1 cellular context compared by ENCODE assay signal in the genomic region with DNA sequence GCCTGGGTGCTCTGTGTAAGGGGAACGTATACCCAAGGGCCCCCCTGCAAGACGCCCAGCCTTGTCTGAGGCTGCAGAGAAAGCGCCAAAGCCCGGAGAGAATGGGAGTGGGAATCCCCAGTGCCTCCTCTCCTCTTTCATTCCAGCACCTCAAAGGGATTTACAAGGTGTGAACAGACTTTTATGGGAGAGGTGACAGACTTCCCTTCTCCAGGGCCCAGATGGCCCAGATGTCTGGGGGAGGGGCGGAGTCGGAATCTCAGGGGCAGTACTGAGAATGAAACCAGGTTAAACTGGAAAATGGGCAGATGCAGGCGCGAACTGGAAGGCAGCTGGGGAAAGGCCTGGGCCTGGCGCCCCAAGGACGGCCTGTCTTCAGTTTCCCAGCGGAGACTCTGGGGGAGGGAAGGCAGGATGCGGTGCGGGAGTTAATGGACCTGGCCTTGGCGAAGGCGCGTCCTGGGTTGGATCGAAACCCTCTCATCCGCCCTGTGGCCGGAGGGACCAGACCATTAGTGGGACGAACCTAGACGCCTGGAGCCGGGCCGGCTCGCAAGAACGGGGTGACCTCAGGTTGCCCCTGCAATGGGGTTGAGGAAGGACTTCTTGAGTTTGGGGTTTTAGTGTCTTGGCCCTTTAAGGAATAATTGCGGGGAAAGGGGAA.
TF ChIP-seq lines count a peak whose summit lies in the region.

No MANE protein-coding gene starts in this region.

TF ChIP-seq in Ishikawa, 13 proteins besides CTCF, POLR2A, EP300 and RAD21 (continued from another document):
- TF ChIP-seq, protein P1, sequence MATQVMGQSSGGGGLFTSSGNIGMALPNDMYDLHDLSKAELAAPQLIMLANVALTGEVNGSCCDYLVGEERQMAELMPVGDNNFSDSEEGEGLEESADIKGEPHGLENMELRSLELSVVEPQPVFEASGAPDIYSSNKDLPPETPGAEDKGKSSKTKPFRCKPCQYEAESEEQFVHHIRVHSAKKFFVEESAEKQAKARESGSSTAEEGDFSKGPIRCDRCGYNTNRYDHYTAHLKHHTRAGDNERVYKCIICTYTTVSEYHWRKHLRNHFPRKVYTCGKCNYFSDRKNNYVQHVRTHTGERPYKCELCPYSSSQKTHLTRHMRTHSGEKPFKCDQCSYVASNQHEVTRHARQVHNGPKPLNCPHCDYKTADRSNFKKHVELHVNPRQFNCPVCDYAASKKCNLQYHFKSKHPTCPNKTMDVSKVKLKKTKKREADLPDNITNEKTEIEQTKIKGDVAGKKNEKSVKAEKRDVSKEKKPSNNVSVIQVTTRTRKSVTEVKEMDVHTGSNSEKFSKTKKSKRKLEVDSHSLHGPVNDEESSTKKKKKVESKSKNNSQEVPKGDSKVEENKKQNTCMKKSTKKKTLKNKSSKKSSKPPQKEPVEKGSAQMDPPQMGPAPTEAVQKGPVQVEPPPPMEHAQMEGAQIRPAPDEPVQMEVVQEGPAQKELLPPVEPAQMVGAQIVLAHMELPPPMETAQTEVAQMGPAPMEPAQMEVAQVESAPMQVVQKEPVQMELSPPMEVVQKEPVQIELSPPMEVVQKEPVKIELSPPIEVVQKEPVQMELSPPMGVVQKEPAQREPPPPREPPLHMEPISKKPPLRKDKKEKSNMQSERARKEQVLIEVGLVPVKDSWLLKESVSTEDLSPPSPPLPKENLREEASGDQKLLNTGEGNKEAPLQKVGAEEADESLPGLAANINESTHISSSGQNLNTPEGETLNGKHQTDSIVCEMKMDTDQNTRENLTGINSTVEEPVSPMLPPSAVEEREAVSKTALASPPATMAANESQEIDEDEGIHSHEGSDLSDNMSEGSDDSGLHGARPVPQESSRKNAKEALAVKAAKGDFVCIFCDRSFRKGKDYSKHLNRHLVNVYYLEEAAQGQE (IDR thresholded peaks at IDR 0.05; ENCODE audit: low read depth) = no peak
- TF ChIP-seq, protein P2, sequence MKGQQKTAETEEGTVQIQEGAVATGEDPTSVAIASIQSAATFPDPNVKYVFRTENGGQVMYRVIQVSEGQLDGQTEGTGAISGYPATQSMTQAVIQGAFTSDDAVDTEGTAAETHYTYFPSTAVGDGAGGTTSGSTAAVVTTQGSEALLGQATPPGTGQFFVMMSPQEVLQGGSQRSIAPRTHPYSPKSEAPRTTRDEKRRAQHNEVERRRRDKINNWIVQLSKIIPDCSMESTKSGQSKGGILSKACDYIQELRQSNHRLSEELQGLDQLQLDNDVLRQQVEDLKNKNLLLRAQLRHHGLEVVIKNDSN (IDR thresholded peaks at IDR 0.05) = no peak
- no peak for TF ChIP-seq YY1 (IDR thresholded peaks at IDR 0.05; ENCODE audit: low read depth)
TF ChIP-seq in Ishikawa: peak in this region for 0.
